In genomic region chr6:111552999-111553398, GRCh38 we compare ENCODE assay signal across 1 cellular context.
TF ChIP-seq lines count a peak whose summit lies in the region.

No MANE protein-coding gene starts in this region.

TF ChIP-seq in IMR-90, 13 proteins besides CTCF, POLR2A, EP300 and RAD21 (continued from another document):
- no peak for TF ChIP-seq ELK1 (IDR thresholded peaks at IDR 0.05; ENCODE audit: borderline replicate concordance, low read depth, low read length)
- TF ChIP-seq RFX5 (IDR thresholded peaks at IDR 0.05; ENCODE audit: low read depth, low read length), result no peak
- TF ChIP-seq RCOR1 (IDR thresholded peaks at IDR 0.05; ENCODE audit: insufficient replicate concordance, low read length), result no peak
TF ChIP-seq in IMR-90: peak in this region for 0.
